Comparison of ENCODE assay signal across 16 cellular contexts in genomic region chr10:100709146-100709545, GRCh38. TPM values are rescaled to one million over a fixed set of nuclear protein-coding genes. Genes with fewer than 3 reads are reported as not detected.
A peak's percentile ranks its signal among the peaks of the same experiment; 100 is the strongest.
DNase-seq lines count a peak whose midpoint lies in the region; ATAC-seq and TF ChIP-seq lines count a peak whose summit lies in the region.
"Had no signal": no experiment of that assay in that cellular context is flagged by ENCODE, and none has a peak within 500 bp of the region (broad histone marks: within the 10 kb centered on the region; RNA-seq: fewer than 3 reads in every experiment).

No MANE protein-coding gene starts in this region.

- no peak overlapping the region for H2BK15ac ChIP-seq in H9 (ENCODE audit: low read depth, low read length)
- no peak overlapping the region for H2BK15ac ChIP-seq in neuronal stem cell (ENCODE audit: low read length)

- peaks cover 0 to 4% of the 10 kb centered on the region in 2 experiments; a peak in 1 of 5 replicates for H3K9me3 Mint-ChIP-seq in H9
- H3K9me3 Mint-ChIP-seq: CD4-positive, alpha-beta T cell had no signal

- H2BK12ac ChIP-seq in H9 (ENCODE audit: insufficient read length, low read depth, low read length) (no peak overlapping the region), neuronal stem cell (ENCODE audit: low read length) (no peak overlapping the region)

- no peak overlapping the region for H2BK20ac ChIP-seq in H9 (ENCODE audit: low read depth, low read length, poor library complexity, severe bottlenecking)

- H3K79me1 ChIP-seq in H9 (ENCODE audit: insufficient read depth, low read depth, low read length, poor library complexity, severe bottlenecking) = no peaks in the 10 kb centered on the region
- H3K79me1 ChIP-seq in neuronal stem cell (ENCODE audit: low read depth, low read length) = peaks cover 1% of the 10 kb centered on the region

- H2AFZ ChIP-seq in H9 (ENCODE audit: low read length) (no peak overlapping the region), neuronal stem cell (ENCODE audit: low read length) (no peak overlapping the region)

- H3K23ac ChIP-seq in H9 (ENCODE audit: insufficient read length, low read depth, low read length) (no peak overlapping the region), neuronal stem cell (ENCODE audit: low read depth, low read length, poor library complexity) (no peak overlapping the region)

- no peak overlapping the region for H3K56ac ChIP-seq in H9 (ENCODE audit: insufficient read length, low read depth, low read length)

- H2BK5ac ChIP-seq in H9 (ENCODE audit: insufficient read length, low read length) (no peak overlapping the region), neuronal stem cell (ENCODE audit: low read length) (no peak overlapping the region)

- H3K4me1 ChIP-seq in H9 (ENCODE audit: insufficient read depth, low read length) (no peaks in the 10 kb centered on the region), ectodermal cell (ENCODE audit: control insufficient read depth, insufficient read depth, low read length) (peaks cover 32% of the 10 kb centered on the region), neuronal stem cell (ENCODE audit: control insufficient read depth in 2 of 2, insufficient read depth in 1 of 2, low read depth in 1 of 2, low read length in 2 of 2) (peaks cover 0 to 10% of the 10 kb centered on the region in 2 donors)

- peaks cover 4 to 18% of the 10 kb centered on the region in 2 experiments; a peak in 3 of 4 replicates for H3K4me1 Mint-ChIP-seq in H9
- H3K4me1 Mint-ChIP-seq: IgD-negative memory B cell had no signal

- ATAC-seq in HG02884 (IDR thresholded peaks at IDR 0.05; ENCODE audit: unreplicated experiment) (no peak), GM21825 (IDR thresholded peaks at IDR 0.05; ENCODE audit: unreplicated experiment) (no peak), GM19324 (IDR thresholded peaks at IDR 0.05; ENCODE audit: low FRiP score, unreplicated experiment) (no peak)

- H3K9me3 ChIP-seq in H9 (ENCODE audit: control insufficient read depth, low read depth, low read length) (no peaks in the 10 kb centered on the region), ectodermal cell (ENCODE audit: control insufficient read depth, low read length) (no peaks in the 10 kb centered on the region), neuronal stem cell (replicated peaks in 1 of 2; ENCODE audit: control insufficient read depth in 2 of 2, insufficient read depth in 1 of 2, low read depth in 1 of 2, low read length in 2 of 2) (no peaks in the 10 kb centered on the region)

- H3K27ac Mint-ChIP-seq in H9 = no peak overlapping the region
- H3K27ac Mint-ChIP-seq: B cell; CD4-positive, alpha-beta T cell; IgD-negative memory B cell had no signal

- H2BK120ac ChIP-seq in H9 (ENCODE audit: low read depth, low read length, poor library complexity, severe bottlenecking) (no peak overlapping the region), neuronal stem cell (ENCODE audit: low read depth, low read length) (no peak overlapping the region)

- no peak overlapping the region for H3T11ph ChIP-seq in H9 (ENCODE audit: low read length)

- H4K20me1 ChIP-seq in H9 (ENCODE audit: control insufficient read depth, insufficient read depth, insufficient read length) = no peaks in the 10 kb centered on the region

- no peak overlapping the region for H3K18ac ChIP-seq in H9 (ENCODE audit: insufficient read length, low read depth, low read length)
- H3K18ac ChIP-seq in neuronal stem cell (ENCODE audit: low read length) = peak overlapping the region; percentile 86

- H4K91ac ChIP-seq in H9 (ENCODE audit: insufficient read length, low read depth, low read length) (no peak overlapping the region), neuronal stem cell (ENCODE audit: low read depth, low read length, poor library complexity) (no peak overlapping the region)

- H3K79me2 ChIP-seq in H9 (ENCODE audit: insufficient read depth, low read length) = no peaks in the 10 kb centered on the region

- H3K27me3 ChIP-seq in H9 (ENCODE audit: insufficient read depth, low read length) (peaks cover 53% of the 10 kb centered on the region), ectodermal cell (ENCODE audit: control insufficient read depth, insufficient read depth, low read length, poor library complexity, severe bottlenecking) (peaks cover 86% of the 10 kb centered on the region), neuronal stem cell (ENCODE audit: control insufficient read depth in 3 of 3, insufficient read depth in 3 of 3, low read depth in 1 of 3, low read length in 3 of 3) (peaks cover 28 to 82% (median 71%) of the 10 kb centered on the region in 3 experiments)

- no peaks in the 10 kb centered on the region for H3K36me3 ChIP-seq in ectodermal cell (ENCODE audit: control insufficient read depth, insufficient read depth, low read length)
- H3K36me3 ChIP-seq in neuronal stem cell (replicated peaks in 1 of 2; ENCODE audit: control insufficient read depth in 2 of 2, insufficient read depth in 2 of 2, low read length in 2 of 2) = no peaks in the 10 kb centered on the region

- DNase-seq in H9 (no peak), mesenteric fat pad (ENCODE audit: low spot score) (peak; percentile 74), neuronal stem cell (ENCODE audit: low spot score) (no peak), AG20443 (ENCODE audit: low spot score) (no peak)
- DNase-seq: ACHN; C1 segment of cervical spinal cord; CD4-positive, alpha-beta T cell; DMS79 had no signal

- H3K36me3 Mint-ChIP-seq in H9 (ENCODE audit: insufficient read depth in 1 of 3, low read depth in 3 of 3) = no peaks in the 10 kb centered on the region

- no peak overlapping the region for H4K8ac ChIP-seq in H9 (replicated peaks; ENCODE audit: insufficient read length, low read depth, low read length)
- no peak overlapping the region for H4K8ac ChIP-seq in neuronal stem cell (ENCODE audit: low read depth, low read length)

- H3K27me3 Mint-ChIP-seq in H9 (ENCODE audit: low read depth) = peaks cover 99% of the 10 kb centered on the region

- peak overlapping the region; percentile 42 to 74; a peak in 3 of 5 replicates for H3K4me3 Mint-ChIP-seq in H9
- H3K4me3 Mint-ChIP-seq: B cell; CD4-positive, alpha-beta T cell; IgD-negative memory B cell had no signal

- H3K27ac ChIP-seq in H9 (ENCODE audit: insufficient read length, low read depth, low read length) (no peak overlapping the region), ectodermal cell (ENCODE audit: insufficient read depth, low read depth, low read length, poor library complexity, severe bottlenecking) (no peak overlapping the region), neuronal stem cell (replicated peaks; ENCODE audit: low read length) (no peak overlapping the region)

- H3K4me3 ChIP-seq in ectodermal cell (ENCODE audit: insufficient read depth, low read depth, low read length) = peak overlapping the region; percentile 23
- peak overlapping the region in 1 of 2 donors; percentile 49 for H3K4me3 ChIP-seq in neuronal stem cell (ENCODE audit: low read length in 2 of 2)

- H3K4me2 ChIP-seq in H9 (ENCODE audit: insufficient read depth, insufficient read length, low read length) (peak overlapping the region; percentile 54), neuronal stem cell (ENCODE audit: insufficient read depth, low read length, poor library complexity, severe bottlenecking) (no peak overlapping the region)

- H3K4ac ChIP-seq in H9 (ENCODE audit: low read depth, low read length) (no peak overlapping the region), neuronal stem cell (ENCODE audit: low read length) (no peak overlapping the region)

- H3K14ac ChIP-seq in H9 (ENCODE audit: insufficient read depth, low read length) (no peak overlapping the region), neuronal stem cell (ENCODE audit: low read length) (no peak overlapping the region)

- H2AK5ac ChIP-seq in H9 (ENCODE audit: insufficient read length, low read length) = no peak overlapping the region
- no peak overlapping the region for H2AK5ac ChIP-seq in neuronal stem cell (ENCODE audit: low read depth, low read length)

- H3K9ac ChIP-seq in H9 (ENCODE audit: extremely low read depth, insufficient read length, low read length) (no peak overlapping the region), neuronal stem cell (ENCODE audit: low read depth, low read length, poor library complexity) (no peak overlapping the region)

- H4K5ac ChIP-seq in H9 (ENCODE audit: insufficient read length, low read depth, low read length) = no peak overlapping the region

- H3K23me2 ChIP-seq in H9 (ENCODE audit: insufficient read length, low read depth, low read length, poor library complexity, severe bottlenecking) = peaks cover 8% of the 10 kb centered on the region

- no peak for TF ChIP-seq CTCF in H9 (conservative IDR thresholded peaks at IDR 0.05)

- no CpG with 5 or more reads among the region's 9 CpGs for WGBS in H9 (ENCODE audit: extremely low coverage, insufficient read length, low lambda C conversion rate)
- 39 to 45% methylated on average over 9 of the region's 9 CpGs for WGBS in ectodermal cell, 2 experiments
- no CpG with 5 or more reads among the region's 9 CpGs for WGBS in neuronal stem cell (ENCODE audit: extremely low coverage in 2 of 2, insufficient read length in 2 of 2, insufficient replicate concordance in 1 of 2), 2 donors

RNA-seq across cellular contexts. Expression of gene PAX2, which starts 36.2 kb away (rescaled TPM):
- not detected in 2 replicates for total RNA-seq in H9 (2021)
- polyA plus RNA-seq in ectodermal cell (2013, experiment 1 of 4) = 6.7 TPM
- polyA plus RNA-seq in ectodermal cell (2013, experiment 2 of 4) = 6.2 TPM
- 4.1 TPM for polyA plus RNA-seq in ectodermal cell (2013, experiment 3 of 4)
- 2.4 TPM for polyA plus RNA-seq in ectodermal cell (2013, experiment 4 of 4)
- not detected for total RNA-seq in mesenteric fat pad
- polyA plus RNA-seq in neuronal stem cell (2013, experiment 1 of 2) = 0.17 TPM
- polyA plus RNA-seq in neuronal stem cell (2013, experiment 2 of 2) = 0.25 TPM
- total RNA-seq: A172; B cell; CD4-positive, alpha-beta T cell; HT1080 had no signal
- polyA plus RNA-seq: IgD-negative memory B cell had no signal
